In the genomic region with DNA sequence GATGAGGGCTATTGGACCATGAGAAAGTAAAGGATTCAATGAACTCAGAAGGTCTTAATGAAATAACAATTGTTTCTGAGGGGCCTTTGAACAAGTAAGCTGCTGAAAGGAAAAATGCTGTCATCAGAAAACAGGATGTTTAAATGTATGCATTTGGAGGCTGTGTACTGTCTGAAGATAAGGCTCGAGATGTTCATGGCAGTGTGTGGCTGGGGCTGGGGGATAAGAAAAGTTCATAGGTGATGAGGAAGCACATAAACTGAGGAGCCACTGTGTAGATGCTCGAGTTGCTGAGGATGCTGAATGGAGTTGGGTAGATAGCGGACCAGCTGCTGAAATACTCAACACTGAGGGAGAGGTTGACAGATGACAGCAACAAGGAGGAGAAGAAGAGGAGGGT, we compare ENCODE assay signal across 1 cellular context.
A peak's percentile ranks its signal among the peaks of the same experiment; 100 is the strongest.
TF ChIP-seq lines count a peak whose summit lies in the region.

No MANE protein-coding gene starts in this region.

TF ChIP-seq in K562, 482 proteins besides CTCF, POLR2A, EP300 and RAD21:
- TF ChIP-seq NR2C1 (IDR thresholded peaks at IDR 0.05): peak; percentile 57; the same call in 1 of the 2 replicates
- TF ChIP-seq NR2C1 (tag; IDR thresholded peaks at IDR 0.05): peak; percentile 47; the same call in 1 of the 2 replicates
- TF ChIP-seq CBFA2T3 (IDR thresholded peaks at IDR 0.05): peak; percentile 81
- peak in 1 of 2 experiments; percentile 54; a peak in 1 of 4 replicates for TF ChIP-seq FOXA3 (CRISPR knock-in tag; conservative IDR thresholded peaks at IDR 0.05 in 1 of 2, IDR thresholded peaks at IDR 0.05 in 1 of 2)
- no peak for TF ChIP-seq FOXK2 (conservative IDR thresholded peaks at IDR 0.05 in 1 of 2, IDR thresholded peaks at IDR 0.05 in 1 of 2; ENCODE audit: low read depth in 2 of 2)
- no peak for TF ChIP-seq STAT5A (IDR thresholded peaks at IDR 0.05; ENCODE audit: borderline replicate concordance, low read length)
- TF ChIP-seq MTA2 (IDR thresholded peaks at IDR 0.05; ENCODE audit: low read depth): peak; percentile 19; the same call in 1 of the 2 replicates
- TF ChIP-seq, protein P1, sequence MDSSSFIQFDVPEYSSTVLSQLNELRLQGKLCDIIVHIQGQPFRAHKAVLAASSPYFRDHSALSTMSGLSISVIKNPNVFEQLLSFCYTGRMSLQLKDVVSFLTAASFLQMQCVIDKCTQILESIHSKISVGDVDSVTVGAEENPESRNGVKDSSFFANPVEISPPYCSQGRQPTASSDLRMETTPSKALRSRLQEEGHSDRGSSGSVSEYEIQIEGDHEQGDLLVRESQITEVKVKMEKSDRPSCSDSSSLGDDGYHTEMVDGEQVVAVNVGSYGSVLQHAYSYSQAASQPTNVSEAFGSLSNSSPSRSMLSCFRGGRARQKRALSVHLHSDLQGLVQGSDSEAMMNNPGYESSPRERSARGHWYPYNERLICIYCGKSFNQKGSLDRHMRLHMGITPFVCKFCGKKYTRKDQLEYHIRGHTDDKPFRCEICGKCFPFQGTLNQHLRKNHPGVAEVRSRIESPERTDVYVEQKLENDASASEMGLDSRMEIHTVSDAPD (CRISPR knock-in tag; IDR thresholded peaks at IDR 0.05): no peak
- TF ChIP-seq CC2D1A (IDR thresholded peaks at IDR 0.05): no peak
- TF ChIP-seq ARID1B (IDR thresholded peaks at IDR 0.05): peak; percentile 65
- TF ChIP-seq TAL1 (IDR thresholded peaks at IDR 0.05): peak; percentile 57; the same call in 1 of the 2 replicates
- TF ChIP-seq CBFA2T2 (conservative IDR thresholded peaks at IDR 0.05): peak; percentile 58; the same call in 1 of the 2 replicates
- peak in 1 of 2 experiments; percentile 29; a peak in 1 of 4 replicates for TF ChIP-seq KDM1A (IDR thresholded peaks at IDR 0.05)
- TF ChIP-seq TCF3 (CRISPR knock-in tag; IDR thresholded peaks at IDR 0.05): peak; percentile 75
- TF ChIP-seq, protein P2, sequence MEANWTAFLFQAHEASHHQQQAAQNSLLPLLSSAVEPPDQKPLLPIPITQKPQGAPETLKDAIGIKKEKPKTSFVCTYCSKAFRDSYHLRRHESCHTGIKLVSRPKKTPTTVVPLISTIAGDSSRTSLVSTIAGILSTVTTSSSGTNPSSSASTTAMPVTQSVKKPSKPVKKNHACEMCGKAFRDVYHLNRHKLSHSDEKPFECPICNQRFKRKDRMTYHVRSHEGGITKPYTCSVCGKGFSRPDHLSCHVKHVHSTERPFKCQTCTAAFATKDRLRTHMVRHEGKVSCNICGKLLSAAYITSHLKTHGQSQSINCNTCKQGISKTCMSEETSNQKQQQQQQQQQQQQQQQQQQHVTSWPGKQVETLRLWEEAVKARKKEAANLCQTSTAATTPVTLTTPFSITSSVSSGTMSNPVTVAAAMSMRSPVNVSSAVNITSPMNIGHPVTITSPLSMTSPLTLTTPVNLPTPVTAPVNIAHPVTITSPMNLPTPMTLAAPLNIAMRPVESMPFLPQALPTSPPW (CRISPR knock-in tag; IDR thresholded peaks at IDR 0.05): no peak
- TF ChIP-seq NCOR1 (IDR thresholded peaks at IDR 0.05): peak; percentile 40
TF ChIP-seq in K562: peak in this region for 10.
